Comparison of ENCODE assay signal across 24 cellular contexts in genomic region chr6:56401477-56402070, GRCh38.
A peak's percentile ranks its signal among the peaks of the same experiment; 100 is the strongest.
DNase-seq lines count a peak whose midpoint lies in the region; ATAC-seq, FAIRE-seq and TF ChIP-seq lines count a peak whose summit lies in the region.
"Had no signal": no experiment of that assay in that cellular context is flagged by ENCODE, and none has a peak within 500 bp of the region (broad histone marks: within the 10 kb centered on the region; RNA-seq: fewer than 3 reads in every experiment).

No MANE protein-coding gene starts in this region.

- no peaks in the 10 kb centered on the region for H3K27me3 ChIP-seq in HepG2 (ENCODE audit: control insufficient read depth in 1 of 2, insufficient read depth in 2 of 2, low read length in 2 of 2)
- no peaks in the 10 kb centered on the region for H3K27me3 ChIP-seq in right lobe of liver
- H3K27me3 ChIP-seq in Caco-2 (replicated peaks; ENCODE audit: control insufficient read depth, insufficient read depth, low read length) = no peaks in the 10 kb centered on the region
- no peaks in the 10 kb centered on the region for H3K27me3 ChIP-seq in osteoblast (ENCODE audit: insufficient read depth, low read length)
- H3K27me3 ChIP-seq in MG63 = no peaks in the 10 kb centered on the region
- no peaks in the 10 kb centered on the region for H3K27me3 ChIP-seq in GM23248 (replicated peaks; ENCODE audit: insufficient read depth)
- H3K27me3 ChIP-seq: BLaER1 treated with 17β-estradiol and CSF1 and Interleukin-3, amounts not matched to agents 10 nM and 100 nM had no signal

- H3F3A ChIP-seq in GM23248 (ENCODE audit: insufficient read depth) = no peaks in the 10 kb centered on the region; the same call in 1 of the 2 replicates

- H3K36me3 Mint-ChIP-seq in Caco-2 (ENCODE audit: insufficient read depth, unreplicated experiment) (peaks cover 9% of the 10 kb centered on the region), WTC11 (peaks cover 3% of the 10 kb centered on the region; the same call in 1 of the 2 replicates)
- H3K36me3 Mint-ChIP-seq: CD8-positive, alpha-beta T cell had no signal

- H3K4me1 Mint-ChIP-seq in Caco-2 (ENCODE audit: low read depth, unreplicated experiment) = peaks cover 57% of the 10 kb centered on the region
- H3K4me1 Mint-ChIP-seq in WTC11 = peaks cover 14% of the 10 kb centered on the region
- H3K4me1 Mint-ChIP-seq: B cell had no signal

- H3K27ac Mint-ChIP-seq in Caco-2 (ENCODE audit: unreplicated experiment) (peak overlapping the region; percentile 42), WTC11 (no peak overlapping the region)
- H3K27ac Mint-ChIP-seq: B cell; CD4-positive, alpha-beta T cell; CD8-positive, alpha-beta T cell had no signal

- H3K79me2 ChIP-seq in HepG2 (ENCODE audit: insufficient read depth, low read length) (no peaks in the 10 kb centered on the region), osteoblast (ENCODE audit: insufficient read depth, low read length) (no peaks in the 10 kb centered on the region), GM23248 (ENCODE audit: insufficient read depth) (no peaks in the 10 kb centered on the region)

- ATAC-seq in HepG2 (no peak), right lobe of liver (no peak), WTC11 (no peak)
- ATAC-seq: CD8-positive, alpha-beta T cell had no signal

- H3K4me1 ChIP-seq in HepG2 (ENCODE audit: insufficient read depth, low read length) (peaks cover 74% of the 10 kb centered on the region), right lobe of liver (peaks cover 0 to 29% (median 4%) of the 10 kb centered on the region in 4 donors), Caco-2 (peaks cover 49% of the 10 kb centered on the region), osteoblast (ENCODE audit: insufficient read depth, low read length) (no peaks in the 10 kb centered on the region), GM23248 (ENCODE audit: insufficient read depth) (no peaks in the 10 kb centered on the region)
- H3K4me1 ChIP-seq: BLaER1 treated with 17β-estradiol and CSF1 and Interleukin-3, amounts not matched to agents 10 nM and 100 nM had no signal

- peak overlapping the region; percentile 97 for H3K27ac ChIP-seq in HepG2 (ENCODE audit: extremely low read length, insufficient read depth, low read length)
- H3K27ac ChIP-seq in right lobe of liver = no peak overlapping the region
- H3K27ac ChIP-seq in osteoblast (ENCODE audit: low read depth, low read length) = no peak overlapping the region
- no peak overlapping the region for H3K27ac ChIP-seq in GM23248
- H3K27ac ChIP-seq: BLaER1 treated with 17β-estradiol and CSF1 and Interleukin-3, amounts not matched to agents 10 nM and 100 nM; C4-2B had no signal

- H3K9me2 ChIP-seq in GM23248 (ENCODE audit: insufficient read depth) = no peaks in the 10 kb centered on the region

- intact Hi-C loops in HepG2 (cut with micrococcal nuclease; ENCODE audit: unreplicated experiment) = no loop called here
- intact Hi-C loops in right lobe of liver (cut with DNase I) = no loop called here
- intact Hi-C loops in Caco-2 (cut with micrococcal nuclease; ENCODE audit: unreplicated experiment) = no loop called here

- no peak for TF ChIP-seq CTCF in HepG2 (CRISPR knock-in tag; IDR thresholded peaks at IDR 0.05)
- no peak for TF ChIP-seq CTCF in right lobe of liver (IDR thresholded peaks at IDR 0.05)
- TF ChIP-seq CTCF in Caco-2 (IDR thresholded peaks at IDR 0.05; ENCODE audit: insufficient read depth in 1 of 2, low read depth in 1 of 2, low read length in 1 of 2, severe bottlenecking in 1 of 2, unreplicated experiment in 1 of 2) = no peak
- TF ChIP-seq CTCF in WTC11 (IDR thresholded peaks at IDR 0.05) = no peak
- no peak for TF ChIP-seq CTCF in osteoblast (IDR thresholded peaks at IDR 0.05; ENCODE audit: extremely low read depth, low read depth, low read length)

- no peaks in the 10 kb centered on the region for H4K20me1 ChIP-seq in HepG2 (ENCODE audit: insufficient read depth, low read length)
- no peaks in the 10 kb centered on the region for H4K20me1 ChIP-seq in osteoblast (ENCODE audit: insufficient read depth, low read length)
- H4K20me1 ChIP-seq in GM23248 (ENCODE audit: insufficient read depth) = no peaks in the 10 kb centered on the region
- H4K20me1 ChIP-seq: BLaER1 treated with 17β-estradiol and CSF1 and Interleukin-3, amounts not matched to agents 10 nM and 100 nM had no signal

- H3K9me3 ChIP-seq in HepG2 (ENCODE audit: low read length) (peaks cover 6% of the 10 kb centered on the region), right lobe of liver (no peaks in the 10 kb centered on the region), Caco-2 (peaks cover 5% of the 10 kb centered on the region; the same call in 1 of the 2 replicates), osteoblast (ENCODE audit: low read depth, low read length) (no peaks in the 10 kb centered on the region), MG63 (0 out of 2 replicates have a peak, but pooled peaks cover 2% of the 10 kb centered on the region), GM23248 (ENCODE audit: low read depth) (peaks cover 7% of the 10 kb centered on the region)

- no TSS peak for BruUV-seq in HepG2 (replicated peaks; lab: Mats Ljungman, UMichigan)
- BruUV-seq in Caco-2 (replicated peaks; lab: Mats Ljungman, UMichigan) = no TSS peak

- H3K9ac ChIP-seq in HepG2 (ENCODE audit: insufficient read depth, low read depth, low read length) (no peak overlapping the region), GM23248 (no peak overlapping the region)
- H3K9ac ChIP-seq: BLaER1 treated with 17β-estradiol and CSF1 and Interleukin-3, amounts not matched to agents 10 nM and 100 nM had no signal

- no peak for FAIRE-seq in HepG2 (lab: Jason Lieb, UNC)
- FAIRE-seq: A204.1, GM12891, GM19239 had no signal

- H2AFZ ChIP-seq in HepG2 (ENCODE audit: low read length) (no peak overlapping the region), osteoblast (ENCODE audit: low read length) (no peak overlapping the region), GM23248 (no peak overlapping the region)

- WGBS in HepG2 (ENCODE audit: low lambda C conversion rate) = 100% methylated on average over 1 of the region's 1 CpG
- WGBS in right lobe of liver (ENCODE audit: insufficient coverage, low coverage, low lambda C conversion rate, missing lambda C conversion rate) = 100% methylated on average over 1 of the region's 1 CpG
- 91% methylated on average over 1 of the region's 1 CpG for WGBS in GM23248 (ENCODE audit: low coverage in 1 of 2, low lambda C conversion rate in 2 of 2, missing lambda C conversion rate in 2 of 2), 2 experiments

- POLR2A ChIA-PET in HepG2 (lab: Yijun Ruan, JAX) (interaction anchor here (1.0 to 3.1 kb wide), 2 partner anchors 140 to 289 kb away, joined by 3 to 26 read pairs; no protein-coding TSS in a partner anchor), Caco-2 (lab: Charles Lee) (no interaction called here), WTC11 (lab: Charles Lee) (no interaction called here)

- in situ Hi-C loops in HepG2 (cut with HindIII; ENCODE audit: extremely low pct_ligation_motif_present, low pct_unique_long_range_greater_than_20kb) (no loop called here), GM23248 (cut with MboI) (no loop called here)

- DNase-seq in HepG2 (ENCODE audit: low spot score) (no peak), right lobe of liver (no peak), Caco-2 (no peak), WTC11 (ENCODE audit: low spot score) (no peak), osteoblast (ENCODE audit: insufficient read length, low spot score, missing footprints) (peak; percentile 26), MG63 (no peak), NCI-H1092 (lab: John Stamatoyannopoulos, UW) (no peak), GM23248 (no peak)
- DNase-seq: 8988T; AML-193; CD4-positive, alpha-beta T cell; CD8-positive, alpha-beta T cell; DMS 273 treated with DMSO at 0.1 percent for 48 hours; DMS153; DMS79; DND-41; EL; GDM1 had no signal

- H3K4me3 Mint-ChIP-seq in Caco-2 (ENCODE audit: unreplicated experiment) (no peak overlapping the region), WTC11 (no peak overlapping the region)
- H3K4me3 Mint-ChIP-seq: B cell; CD4-positive, alpha-beta T cell; CD8-positive, alpha-beta T cell had no signal

- TF ChIP-seq RAD21 in HepG2 (CRISPR knock-in tag; IDR thresholded peaks at IDR 0.05) = no peak

- H3K27me3 Mint-ChIP-seq in Caco-2 (ENCODE audit: insufficient read depth, unreplicated experiment) = no peaks in the 10 kb centered on the region
- no peaks in the 10 kb centered on the region for H3K27me3 Mint-ChIP-seq in WTC11 (ENCODE audit: low read depth)

- H3K9me3 Mint-ChIP-seq in Caco-2 (ENCODE audit: unreplicated experiment) (peaks cover 17% of the 10 kb centered on the region), WTC11 (peaks cover 9% of the 10 kb centered on the region)

- H3K4me2 ChIP-seq in HepG2 (ENCODE audit: low read depth, low read length) (peak overlapping the region; percentile 74), osteoblast (ENCODE audit: insufficient read depth, low read length) (no peak overlapping the region), GM23248 (ENCODE audit: unreplicated experiment) (no peak overlapping the region)
- H3K4me2 ChIP-seq: BLaER1 treated with 17β-estradiol and CSF1 and Interleukin-3, amounts not matched to agents 10 nM and 100 nM had no signal

- no peaks in the 10 kb centered on the region for H3K36me3 ChIP-seq in HepG2 (replicated peaks in 1 of 2; ENCODE audit: control insufficient read depth in 1 of 2, insufficient read depth in 2 of 2, low read length in 2 of 2)
- H3K36me3 ChIP-seq in right lobe of liver = no peaks in the 10 kb centered on the region
- no peaks in the 10 kb centered on the region for H3K36me3 ChIP-seq in Caco-2 (ENCODE audit: control insufficient read depth, insufficient read depth, low read length)
- H3K36me3 ChIP-seq in osteoblast (ENCODE audit: insufficient read depth, low read length) = no peaks in the 10 kb centered on the region
- no peaks in the 10 kb centered on the region for H3K36me3 ChIP-seq in MG63
- no peaks in the 10 kb centered on the region for H3K36me3 ChIP-seq in GM23248 (ENCODE audit: low read depth)
- H3K36me3 ChIP-seq: BLaER1 treated with 17β-estradiol and CSF1 and Interleukin-3, amounts not matched to agents 10 nM and 100 nM had no signal

- CTCF ChIA-PET in HepG2 (lab: Yijun Ruan, JAX; ENCODE audit: low intra/inter-chr PET ratio, low total read pairs) = no interaction called here
- CTCF ChIA-PET in Caco-2 (lab: Charles Lee) = no interaction called here
- CTCF ChIA-PET in WTC11 (lab: Charles Lee) = interaction anchor here (0.6 kb wide), 1 partner anchor 16 kb away, joined by 3 read pairs; no protein-coding TSS in a partner anchor

- H3K4me3 ChIP-seq in HepG2 (replicated peaks in 1 of 3; ENCODE audit: insufficient read depth in 1 of 3, low read depth in 2 of 3, low read length in 3 of 3) (0 out of 6 replicates have a peak overlapping the region, but pooled peaks of 1 of the 3 experiments have one; percentile 34), right lobe of liver (no peak overlapping the region), Caco-2 (ENCODE audit: low read depth, low read length) (no peak overlapping the region), osteoblast (ENCODE audit: insufficient read depth, low read length) (no peak overlapping the region), MG63 (no peak overlapping the region), GM23248 (no peak overlapping the region)
- H3K4me3 ChIP-seq: BLaER1 treated with 17β-estradiol and CSF1 and Interleukin-3, amounts not matched to agents 10 nM and 100 nM had no signal

- TF ChIP-seq EP300 in HepG2 (IDR thresholded peaks at IDR 0.05; ENCODE audit: low read depth in 2 of 2, low read length in 2 of 2) (no peak), HepG2 (CRISPR knock-in tag; IDR thresholded peaks at IDR 0.05; ENCODE audit: borderline replicate concordance) (no peak)

- TF ChIP-seq POLR2A in HepG2 (IDR thresholded peaks at IDR 0.05; ENCODE audit: insufficient read depth in 1 of 2, low read depth in 2 of 2, low read length in 2 of 2) = no peak
- no peak for TF ChIP-seq POLR2A in right lobe of liver (IDR thresholded peaks at IDR 0.05)

Comparison
In these comparisons a context has a peak if more than half of its experiments do, and no peak if none do; other contexts are left out.
1. Of the 50 proteins assayed by ChIP-seq in both HepG2 and WTC11: peak only in HepG2: none; only in WTC11: none; in both: ZNF317; in neither: 49.